ENCODE assay signal across 8 cellular contexts in the genomic region with DNA sequence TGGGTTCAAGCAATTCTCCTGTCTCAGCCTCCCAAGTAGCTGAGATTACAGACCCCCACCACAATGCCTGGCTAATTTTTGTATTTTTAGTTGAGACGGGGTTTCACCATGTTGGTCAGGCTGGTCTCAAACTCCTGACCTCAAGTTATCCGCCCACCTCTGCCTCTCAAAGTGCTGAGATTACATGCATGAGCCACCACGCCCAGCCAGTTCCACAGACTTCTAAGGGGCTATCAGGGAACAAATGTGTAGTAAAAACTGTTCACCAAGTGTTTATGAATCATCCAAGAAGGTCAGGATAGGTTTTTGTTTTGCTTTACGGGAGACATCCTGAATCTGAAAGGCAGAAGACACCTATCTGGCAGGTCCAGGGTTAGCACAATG.
DNase-seq lines count a peak whose midpoint lies in the region; ATAC-seq and TF ChIP-seq lines count a peak whose summit lies in the region.
"Not testable (repeated sequence)": the region's sequence is repeated elsewhere in the genome, so short reads cannot be mapped to it uniquely, and the experiment has no call there.

No MANE protein-coding gene starts in this region.

- H3K27me3 Mint-ChIP-seq in activated T-helper 17 cell treated with anti-CD3 and anti-CD28 coated beads, Interleukin-2, amount 50 U/mL, for 72 hours; type B pancreatic cell: not testable (repeated sequence)

- not testable (repeated sequence) for H3K79me2 ChIP-seq in hepatocyte

- H4K20me1 ChIP-seq in hepatocyte (ENCODE audit: insufficient read depth, poor library complexity, severe bottlenecking): not testable (repeated sequence)

- ATAC-seq in activated T-helper 17 cell treated with anti-CD3 and anti-CD28 coated beads, Interleukin-2, amount 50 U/mL, for 72 hours (replicated peaks): peak; percentile 53
- ATAC-seq in omental fat pad (ENCODE audit: low FRiP score): peak; percentile 60

- H3K9me2 ChIP-seq in hepatocyte (replicated peaks; ENCODE audit: insufficient read depth): not testable (repeated sequence)

- H3K4me3 Mint-ChIP-seq in activated T-helper 17 cell treated with anti-CD3 and anti-CD28 coated beads, Interleukin-2, amount 50 U/mL, for 72 hours: peak overlapping the region; percentile 61
- H3K4me3 Mint-ChIP-seq in type B pancreatic cell: peak overlapping the region; percentile 23

- not testable (repeated sequence) for TF ChIP-seq CTCF in brain microvascular endothelial cell (IDR thresholded peaks at IDR 0.05; ENCODE audit: low read depth, low read length, missing control alignments); hepatocyte (IDR thresholded peaks at IDR 0.05; ENCODE audit: poor library complexity); omental fat pad (IDR thresholded peaks at IDR 0.05); type B pancreatic cell (conservative IDR thresholded peaks at IDR 0.05)

- H3K27ac ChIP-seq in brain microvascular endothelial cell (peak overlapping the region; percentile 73), hepatocyte (peak overlapping the region; percentile 53)

- in situ Hi-C loops in brain microvascular endothelial cell (cut with HindIII; ENCODE audit: low pct_ligation_motif_present, low sequenced_read_pairs): not testable (repeated sequence)

- WGBS in hepatocyte (ENCODE audit: low lambda C conversion rate, missing lambda C conversion rate): 58% methylated on average over 4 of the region's 4 CpGs

- not testable (repeated sequence) for H3K36me3 ChIP-seq in brain microvascular endothelial cell (replicated peaks); hepatocyte (replicated peaks; ENCODE audit: insufficient read depth, low read depth)

- H3K4me1 Mint-ChIP-seq in activated T-helper 17 cell treated with anti-CD3 and anti-CD28 coated beads, Interleukin-2, amount 50 U/mL, for 72 hours; type B pancreatic cell (ENCODE audit: unreplicated experiment): not testable (repeated sequence)

- not testable (repeated sequence) for H2AFZ ChIP-seq in hepatocyte

- not testable (repeated sequence) for H3K9me3 ChIP-seq in hepatocyte (ENCODE audit: low read depth)

- peak; percentile 32 for DNase-seq in ELR (ENCODE audit: low read depth)
- peak; percentile 15 for DNase-seq in NCI-H146 (lab: John Stamatoyannopoulos, UW)
- DNase-seq in activated CD4-positive, alpha-beta T cell treated with anti-CD3 and anti-CD28 coated beads for 4 hours: peak; percentile 17 to 21
- DNase-seq in brain microvascular endothelial cell: peak; percentile 26
- peak; percentile 21 for DNase-seq in hepatocyte (ENCODE audit: low spot score)
- not testable (repeated sequence) for DNase-seq in omental fat pad (ENCODE audit: low spot score); type B pancreatic cell (ENCODE audit: extremely low spot score, unreplicated experiment)

- not testable (repeated sequence) for H3K4me3 ChIP-seq in brain microvascular endothelial cell (ENCODE audit: low read depth, low read length); hepatocyte

- not testable (repeated sequence) for H3K4me1 ChIP-seq in hepatocyte (ENCODE audit: insufficient read depth)

- not testable (repeated sequence) for H3K27me3 ChIP-seq in brain microvascular endothelial cell (replicated peaks); hepatocyte

- peak overlapping the region; percentile 52 for H3K4me2 ChIP-seq in hepatocyte

- not testable (repeated sequence) for H3K36me3 Mint-ChIP-seq in activated T-helper 17 cell treated with anti-CD3 and anti-CD28 coated beads, Interleukin-2, amount 50 U/mL, for 72 hours (ENCODE audit: low read depth); type B pancreatic cell

- H3K27ac Mint-ChIP-seq in activated T-helper 17 cell treated with anti-CD3 and anti-CD28 coated beads, Interleukin-2, amount 50 U/mL, for 72 hours: peak overlapping the region; percentile 44
- H3K27ac Mint-ChIP-seq in type B pancreatic cell: peak overlapping the region; percentile 71

- H3K9me3 Mint-ChIP-seq in activated T-helper 17 cell treated with anti-CD3 and anti-CD28 coated beads, Interleukin-2, amount 50 U/mL, for 72 hours; type B pancreatic cell: not testable (repeated sequence)
